In the genomic region with DNA sequence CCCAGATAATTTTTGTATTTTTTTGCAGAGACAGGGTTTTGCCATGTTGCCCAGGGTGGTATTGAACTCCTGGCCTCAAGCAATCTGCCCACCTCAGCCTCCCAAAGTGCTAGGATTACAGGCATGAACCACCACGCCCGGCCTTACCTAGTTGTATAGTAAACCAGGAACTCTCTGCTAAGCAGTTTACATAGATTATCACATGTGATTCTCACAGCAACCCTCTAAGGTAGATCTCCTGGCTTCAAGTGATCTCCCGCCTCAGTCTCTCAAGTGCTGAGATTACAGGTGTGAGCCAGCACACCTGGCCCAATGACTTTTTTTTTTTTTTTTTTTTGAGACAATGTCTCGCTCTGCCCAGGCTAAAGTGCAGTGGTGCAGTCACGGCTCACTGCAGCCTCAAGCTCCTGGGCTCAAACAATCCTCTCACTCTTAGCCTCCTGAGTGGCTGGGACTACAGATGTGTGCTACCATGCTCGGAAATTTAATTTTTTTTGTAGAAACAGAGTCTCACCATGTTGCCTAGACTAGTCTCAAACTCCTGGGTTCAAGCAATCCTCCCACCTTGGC, we compare ENCODE assay signal across 12 cellular contexts.
"Had no signal": no experiment of that assay in that cellular context is flagged by ENCODE, and none has a peak within 500 bp of the region (broad histone marks: within the 10 kb centered on the region; RNA-seq: fewer than 3 reads in every experiment).

No MANE protein-coding gene starts in this region.

- H3K27ac Mint-ChIP-seq: activated CD4-positive, alpha-beta T cell treated with anti-CD3 and anti-CD28 coated beads, Interleukin-2, amount 10 ng/mL, durations not matched to agents 24 days and 14 days; activated naive CD4-positive, alpha-beta T cell treated with anti-CD3 and anti-CD28 coated beads for 36 hours; nephron; stimulated activated naive CD8-positive, alpha-beta T cell treated with anti-CD3 and anti-CD28 coated beads, Interleukin-15, Interleukin-2, amounts not matched to agents 100 ng/mL and 50 ng/mL, for 24 hours; T-helper 1 cell treated with Interleukin-12 subunit alpha and Interleukin-12 subunit beta and Interleukin-4 antibody, amounts not matched to agents 30 μg/mL and 1 μg/mL, for 36 hours; WTC11 had no signal

- H3K27me3 Mint-ChIP-seq: activated CD4-positive, alpha-beta T cell treated with anti-CD3 and anti-CD28 coated beads, Interleukin-2, amount 10 ng/mL, durations not matched to agents 24 days and 14 days; stimulated activated naive CD8-positive, alpha-beta T cell treated with anti-CD3 and anti-CD28 coated beads, Interleukin-15, Interleukin-2, amounts not matched to agents 100 ng/mL and 50 ng/mL, for 24 hours had no signal

- H3K9me3 Mint-ChIP-seq: activated CD4-positive, alpha-beta T cell treated with anti-CD3 and anti-CD28 coated beads, Interleukin-2, amount 10 ng/mL, durations not matched to agents 24 days and 14 days; activated naive CD4-positive, alpha-beta T cell treated with anti-CD3 and anti-CD28 coated beads for 36 hours; nephron; stimulated activated naive CD8-positive, alpha-beta T cell treated with anti-CD3 and anti-CD28 coated beads, Interleukin-15, Interleukin-2, amounts not matched to agents 100 ng/mL and 50 ng/mL, for 24 hours; T-helper 1 cell treated with Interleukin-12 subunit alpha and Interleukin-12 subunit beta and Interleukin-4 antibody, amounts not matched to agents 30 μg/mL and 1 μg/mL, for 36 hours; WTC11 had no signal

- H3K4me1 Mint-ChIP-seq: activated CD4-positive, alpha-beta T cell treated with anti-CD3 and anti-CD28 coated beads, Interleukin-2, amount 10 ng/mL, durations not matched to agents 24 days and 14 days had no signal

- H3K36me3 Mint-ChIP-seq: WTC11 had no signal

- H3K4me3 Mint-ChIP-seq: activated CD4-positive, alpha-beta T cell treated with anti-CD3 and anti-CD28 coated beads, Interleukin-2, amount 10 ng/mL, durations not matched to agents 24 days and 14 days; activated naive CD4-positive, alpha-beta T cell treated with anti-CD3 and anti-CD28 coated beads for 36 hours; nephron; stimulated activated naive CD8-positive, alpha-beta T cell treated with anti-CD3 and anti-CD28 coated beads, Interleukin-15, Interleukin-2, amounts not matched to agents 100 ng/mL and 50 ng/mL, for 24 hours; T-helper 1 cell treated with Interleukin-12 subunit alpha and Interleukin-12 subunit beta and Interleukin-4 antibody, amounts not matched to agents 30 μg/mL and 1 μg/mL, for 36 hours; WTC11 had no signal

- ATAC-seq: WTC11 had no signal

- DNase-seq: activated CD4-positive, alpha-beta T cell treated with anti-CD3 and anti-CD28 coated beads, Interleukin-2, amount 10 ng/mL, durations not matched to agents 24 days and 14 days; activated CD8-positive, alpha-beta memory T cell treated with anti-CD3 and anti-CD28 coated beads for 24 hours; activated naive CD4-positive, alpha-beta T cell treated with anti-CD3 and anti-CD28 coated beads for 36 hours; erythroblast; hypothalamus; mammary epithelial cell; stimulated activated CD4-positive, alpha-beta T cell treated with anti-CD3 and anti-CD28 coated beads, Interleukin-2, amount 100 ng/mL, for 48 hours; stimulated activated CD8-positive, alpha-beta memory T cell treated with anti-CD3 and anti-CD28 coated beads, Interleukin-4, amount 100 ng/mL, for 48 hours had no signal
